Comparison of ENCODE assay signal across 8 cellular contexts in the genomic region with DNA sequence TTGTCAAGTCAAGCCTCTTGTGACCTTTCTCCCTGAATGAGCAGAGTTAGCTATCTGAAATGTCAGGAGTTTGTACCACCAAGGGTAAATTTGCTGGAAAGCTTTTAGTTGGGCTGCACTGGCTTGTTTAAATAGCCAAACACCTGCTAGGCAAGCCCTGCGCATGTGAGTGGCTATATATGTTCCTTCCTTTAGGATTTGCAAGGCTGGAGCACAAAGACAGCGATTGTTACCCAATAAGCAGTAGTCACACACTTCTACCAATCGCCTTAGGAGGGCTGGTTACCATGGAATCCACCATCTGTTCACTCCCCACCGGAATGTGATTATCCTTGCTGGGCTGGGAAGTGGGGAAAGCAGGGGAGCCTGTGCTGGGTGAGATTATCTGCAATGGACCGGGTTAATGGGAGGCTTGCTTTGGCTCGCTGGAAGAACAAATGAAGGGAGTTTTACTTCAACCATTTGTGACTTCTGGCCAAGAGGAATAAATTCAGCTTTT.
DNase-seq lines count a peak whose midpoint lies in the region; ATAC-seq, FAIRE-seq and TF ChIP-seq lines count a peak whose summit lies in the region.

No MANE protein-coding gene starts in this region.

- no peak for TF ChIP-seq EP300 in esophagus muscularis mucosa (IDR thresholded peaks at IDR 0.05)

- no peak for TF ChIP-seq CTCF in HEK293 (tag by site-specific recombination; IDR thresholded peaks at IDR 0.05)
- no peak for TF ChIP-seq CTCF in esophagus muscularis mucosa (IDR thresholded peaks at IDR 0.05)

- H3K4me3 ChIP-seq in HEK293 (ENCODE audit: low read depth, low read length) (no peak overlapping the region), esophagus muscularis mucosa (peak overlapping the region; percentile 5 to 28 (median 11)), muscle layer of duodenum (ENCODE audit: low read depth in 1 of 2, low read length in 2 of 2) (peak overlapping the region in 1 of 2 donors; percentile 33)

- intact Hi-C loops in esophagus muscularis mucosa (cut with DNase I), result no loop called here

- TF ChIP-seq POLR2A in esophagus muscularis mucosa (IDR thresholded peaks at IDR 0.05; ENCODE audit: low read depth) (no peak), GM12892 (IDR thresholded peaks at IDR 0.05; ENCODE audit: low read depth, low read length) (no peak)

- 67% methylated on average over 6 of the region's 6 CpGs for WGBS in esophagus muscularis mucosa

- H3K9me3 ChIP-seq in HEK293 (ENCODE audit: control insufficient read depth, insufficient read depth, low read depth, low read length) (no peaks in the 10 kb centered on the region), esophagus muscularis mucosa (no peaks in the 10 kb centered on the region), muscle layer of duodenum (ENCODE audit: control insufficient read depth in 1 of 2, low read length in 2 of 2) (no peaks in the 10 kb centered on the region)

- FAIRE-seq in HTR-8/SVneo (lab: Jason Lieb, UNC) (no peak), GM12892 (lab: Jason Lieb, UNC) (no peak)

- no peak for ATAC-seq in HG03432 (IDR thresholded peaks at IDR 0.05; ENCODE audit: unreplicated experiment)

- POLR2A ChIA-PET in HEK293 (lab: Yijun Ruan, JAX), result no interaction called here

- H3K27me3 ChIP-seq in esophagus muscularis mucosa (no peaks in the 10 kb centered on the region), muscle layer of duodenum (ENCODE audit: low read depth, low read length) (no peaks in the 10 kb centered on the region)

- H3K4me1 ChIP-seq in HEK293 (ENCODE audit: control insufficient read depth, insufficient read depth, low read length), result peaks cover 16% of the 10 kb centered on the region
- H3K4me1 ChIP-seq in esophagus muscularis mucosa, result peaks cover 30 to 49% (median 37%) of the 10 kb centered on the region in 4 donors
- H3K4me1 ChIP-seq in muscle layer of duodenum (ENCODE audit: control insufficient read depth in 1 of 2, insufficient read depth in 2 of 2, low read length in 2 of 2), result peaks cover 6 to 7% of the 10 kb centered on the region in 2 donors

- H3K27ac ChIP-seq in HEK293 (ENCODE audit: extremely low read depth, low read depth, low read length) (peak overlapping the region; percentile 32; the same call in 1 of the 2 replicates), esophagus muscularis mucosa (replicated peaks in 1 of 4) (peak overlapping the region in 2 of 4 donors; percentile 29 to 40), muscle layer of duodenum (ENCODE audit: low read length) (peak overlapping the region; percentile 41)

- no peaks in the 10 kb centered on the region for H3K36me3 ChIP-seq in HEK293 (ENCODE audit: control insufficient read depth in 2 of 2, insufficient read depth in 1 of 2, low read length in 2 of 2)
- H3K36me3 ChIP-seq in esophagus muscularis mucosa, result no peaks in the 10 kb centered on the region
- no peaks in the 10 kb centered on the region for H3K36me3 ChIP-seq in muscle layer of duodenum (ENCODE audit: control insufficient read depth in 1 of 2, insufficient read depth in 2 of 2, low read length in 2 of 2)

- CTCF ChIA-PET in HEK293 (lab: Yijun Ruan, JAX), result interaction anchor here (0.7 to 1.0 kb wide), 2 partner anchors 156 to 442 kb away, joined by 3 read pairs; no protein-coding TSS in a partner anchor

- peak; percentile 91 for DNase-seq in NCI-H774 (lab: John Stamatoyannopoulos, UW)
- DNase-seq in esophagus muscularis mucosa (ENCODE audit: extremely low spot score), result no peak
- no peak for DNase-seq in NAMALWA (ENCODE audit: low spot score)
- no peak for DNase-seq in HTR-8/SVneo (ENCODE audit: insufficient read length, low spot score)
- no peak for DNase-seq in GM12892 (ENCODE audit: insufficient read length)

TF ChIP-seq in HEK293, 187 proteins besides CTCF, POLR2A, EP300 and RAD21 (continues in another document):
- TF ChIP-seq ZNF2 (tag by site-specific recombination; IDR thresholded peaks at IDR 0.05) (no peak), ZNF214 (tag by site-specific recombination; IDR thresholded peaks at IDR 0.05; ENCODE audit: borderline replicate concordance) (no peak), SETDB1 (IDR thresholded peaks at IDR 0.05; ENCODE audit: insufficient read length, low read length) (no peak), ZFHX2 (tag by site-specific recombination; conservative IDR thresholded peaks at IDR 0.05) (no peak), ZNF266 (tag by site-specific recombination; IDR thresholded peaks at IDR 0.05; ENCODE audit: low read depth) (no peak), ZNF610 (tag by site-specific recombination; IDR thresholded peaks at IDR 0.05; ENCODE audit: borderline replicate concordance) (no peak), ZNF701 (tag by site-specific recombination; IDR thresholded peaks at IDR 0.05) (no peak), ZNF202 (tag by site-specific recombination; IDR thresholded peaks at IDR 0.05; ENCODE audit: borderline replicate concordance) (no peak), ZNF48 (tag by site-specific recombination; IDR thresholded peaks at IDR 0.05) (no peak), ZNF670 (tag by site-specific recombination; IDR thresholded peaks at IDR 0.05; ENCODE audit: low read depth) (no peak), OVOL3 (tag by site-specific recombination; IDR thresholded peaks at IDR 0.05) (no peak), KLF1 (tag by site-specific recombination; IDR thresholded peaks at IDR 0.05) (no peak), ZNF335 (tag by site-specific recombination; conservative IDR thresholded peaks at IDR 0.05) (no peak), ZNF544 (tag by site-specific recombination; IDR thresholded peaks at IDR 0.05) (no peak), WT1 (tag by site-specific recombination; IDR thresholded peaks at IDR 0.05) (no peak), ZNF121 (tag by site-specific recombination; IDR thresholded peaks at IDR 0.05) (no peak)
- TF ChIP-seq, protein P1, sequence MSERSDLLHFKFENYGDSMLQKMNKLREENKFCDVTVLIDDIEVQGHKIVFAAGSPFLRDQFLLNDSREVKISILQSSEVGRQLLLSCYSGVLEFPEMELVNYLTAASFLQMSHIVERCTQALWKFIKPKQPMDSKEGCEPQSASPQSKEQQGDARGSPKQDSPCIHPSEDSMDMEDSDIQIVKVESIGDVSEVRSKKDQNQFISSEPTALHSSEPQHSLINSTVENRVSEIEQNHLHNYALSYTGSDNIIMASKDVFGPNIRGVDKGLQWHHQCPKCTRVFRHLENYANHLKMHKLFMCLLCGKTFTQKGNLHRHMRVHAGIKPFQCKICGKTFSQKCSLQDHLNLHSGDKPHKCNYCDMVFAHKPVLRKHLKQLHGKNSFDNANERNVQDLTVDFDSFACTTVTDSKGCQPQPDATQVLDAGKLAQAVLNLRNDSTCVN (tag by site-specific recombination; optimal IDR thresholded peaks at IDR 0.05), result no peak
- TF ChIP-seq, protein P2, sequence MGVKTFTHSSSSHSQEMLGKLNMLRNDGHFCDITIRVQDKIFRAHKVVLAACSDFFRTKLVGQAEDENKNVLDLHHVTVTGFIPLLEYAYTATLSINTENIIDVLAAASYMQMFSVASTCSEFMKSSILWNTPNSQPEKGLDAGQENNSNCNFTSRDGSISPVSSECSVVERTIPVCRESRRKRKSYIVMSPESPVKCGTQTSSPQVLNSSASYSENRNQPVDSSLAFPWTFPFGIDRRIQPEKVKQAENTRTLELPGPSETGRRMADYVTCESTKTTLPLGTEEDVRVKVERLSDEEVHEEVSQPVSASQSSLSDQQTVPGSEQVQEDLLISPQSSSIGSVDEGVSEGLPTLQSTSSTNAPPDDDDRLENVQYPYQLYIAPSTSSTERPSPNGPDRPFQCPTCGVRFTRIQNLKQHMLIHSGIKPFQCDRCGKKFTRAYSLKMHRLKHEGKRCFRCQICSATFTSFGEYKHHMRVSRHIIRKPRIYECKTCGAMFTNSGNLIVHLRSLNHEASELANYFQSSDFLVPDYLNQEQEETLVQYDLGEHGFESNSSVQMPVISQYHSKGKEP (tag by site-specific recombination; IDR thresholded peaks at IDR 0.05), result no peak
- TF ChIP-seq, protein P3, sequence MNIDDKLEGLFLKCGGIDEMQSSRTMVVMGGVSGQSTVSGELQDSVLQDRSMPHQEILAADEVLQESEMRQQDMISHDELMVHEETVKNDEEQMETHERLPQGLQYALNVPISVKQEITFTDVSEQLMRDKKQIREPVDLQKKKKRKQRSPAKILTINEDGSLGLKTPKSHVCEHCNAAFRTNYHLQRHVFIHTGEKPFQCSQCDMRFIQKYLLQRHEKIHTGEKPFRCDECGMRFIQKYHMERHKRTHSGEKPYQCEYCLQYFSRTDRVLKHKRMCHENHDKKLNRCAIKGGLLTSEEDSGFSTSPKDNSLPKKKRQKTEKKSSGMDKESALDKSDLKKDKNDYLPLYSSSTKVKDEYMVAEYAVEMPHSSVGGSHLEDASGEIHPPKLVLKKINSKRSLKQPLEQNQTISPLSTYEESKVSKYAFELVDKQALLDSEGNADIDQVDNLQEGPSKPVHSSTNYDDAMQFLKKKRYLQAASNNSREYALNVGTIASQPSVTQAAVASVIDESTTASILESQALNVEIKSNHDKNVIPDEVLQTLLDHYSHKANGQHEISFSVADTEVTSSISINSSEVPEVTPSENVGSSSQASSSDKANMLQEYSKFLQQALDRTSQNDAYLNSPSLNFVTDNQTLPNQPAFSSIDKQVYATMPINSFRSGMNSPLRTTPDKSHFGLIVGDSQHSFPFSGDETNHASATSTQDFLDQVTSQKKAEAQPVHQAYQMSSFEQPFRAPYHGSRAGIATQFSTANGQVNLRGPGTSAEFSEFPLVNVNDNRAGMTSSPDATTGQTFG (tag by site-specific recombination; IDR thresholded peaks at IDR 0.05; ENCODE audit: borderline replicate concordance), result no peak
- TF ChIP-seq, protein P4, sequence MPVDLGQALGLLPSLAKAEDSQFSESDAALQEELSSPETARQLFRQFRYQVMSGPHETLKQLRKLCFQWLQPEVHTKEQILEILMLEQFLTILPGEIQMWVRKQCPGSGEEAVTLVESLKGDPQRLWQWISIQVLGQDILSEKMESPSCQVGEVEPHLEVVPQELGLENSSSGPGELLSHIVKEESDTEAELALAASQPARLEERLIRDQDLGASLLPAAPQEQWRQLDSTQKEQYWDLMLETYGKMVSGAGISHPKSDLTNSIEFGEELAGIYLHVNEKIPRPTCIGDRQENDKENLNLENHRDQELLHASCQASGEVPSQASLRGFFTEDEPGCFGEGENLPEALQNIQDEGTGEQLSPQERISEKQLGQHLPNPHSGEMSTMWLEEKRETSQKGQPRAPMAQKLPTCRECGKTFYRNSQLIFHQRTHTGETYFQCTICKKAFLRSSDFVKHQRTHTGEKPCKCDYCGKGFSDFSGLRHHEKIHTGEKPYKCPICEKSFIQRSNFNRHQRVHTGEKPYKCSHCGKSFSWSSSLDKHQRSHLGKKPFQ (tag by site-specific recombination; IDR thresholded peaks at IDR 0.05), result no peak
